8 cellular contexts compared by ENCODE assay signal in genomic region chr1:244653439-244654283, GRCh38. TPM values are rescaled to one million over a fixed set of nuclear protein-coding genes. Genes with fewer than 3 reads are reported as not detected.
DNase-seq lines count a peak whose midpoint lies in the region; ATAC-seq and TF ChIP-seq lines count a peak whose summit lies in the region.

No MANE protein-coding gene starts in this region.

- peaks cover 19% of the 10 kb centered on the region; the same call in 1 of the 2 replicates for H4K20me1 ChIP-seq in SK-N-SH (ENCODE audit: insufficient read depth)

- POLR2A ChIA-PET in A673 (lab: Charles Lee; ENCODE audit: low non-redundant PET) = no interaction called here
- POLR2A ChIA-PET in SK-N-SH (lab: Yijun Ruan, JAX) = interaction anchor here (0.6 kb wide), 1 partner anchor 136 kb away, joined by 3 read pairs; no protein-coding TSS in a partner anchor

- peak overlapping the region; percentile 84 for H3K4me2 ChIP-seq in SK-N-SH

- peak overlapping the region; percentile 50 for H2AFZ ChIP-seq in SK-N-SH (ENCODE audit: low read depth)

- H3K9me2 ChIP-seq in SK-N-SH = no peaks in the 10 kb centered on the region

- intact Hi-C loops in A673 (cut with micrococcal nuclease; ENCODE audit: unreplicated experiment) = loop anchor here (1.0 to 10.0 kb wide), 2 partner anchors 201 to 321 kb away; no protein-coding TSS in a partner anchor

- H3K27me3 ChIP-seq in A673 (replicated peaks; ENCODE audit: insufficient read depth, low read depth, low read length, poor library complexity) (no peaks in the 10 kb centered on the region), SK-N-SH (ENCODE audit: insufficient read depth) (no peaks in the 10 kb centered on the region), skeletal muscle tissue (ENCODE audit: control insufficient read depth in 3 of 3, insufficient read depth in 3 of 3, low read length in 3 of 3) (no peaks in the 10 kb centered on the region)

- peaks cover 55% of the 10 kb centered on the region for H3K79me2 ChIP-seq in SK-N-SH (ENCODE audit: insufficient read depth)

- no peak for TF ChIP-seq RAD21 in SK-N-SH (IDR thresholded peaks at IDR 0.05; ENCODE audit: low read length)

- H3K9ac ChIP-seq in SK-N-SH (peak overlapping the region; percentile 77), skeletal muscle tissue (ENCODE audit: low read depth in 1 of 3, low read length in 3 of 3) (peak overlapping the region; percentile 88 to 93 (median 90))

- peaks cover 8% of the 10 kb centered on the region for H3K36me3 ChIP-seq in A673 (ENCODE audit: insufficient read depth, low read length, poor library complexity, severe bottlenecking)
- H3K36me3 ChIP-seq in SK-N-SH (replicated peaks in 1 of 2; ENCODE audit: control insufficient read depth in 1 of 2, insufficient read depth in 2 of 2, low read length in 1 of 2) = peaks cover 13 to 16% of the 10 kb centered on the region in 2 experiments
- H3K36me3 ChIP-seq in skeletal muscle tissue (ENCODE audit: control insufficient read depth in 3 of 3, insufficient read depth in 3 of 3, low read length in 3 of 3) = no peaks in the 10 kb centered on the region

- TF ChIP-seq CTCF in A673 (conservative IDR thresholded peaks at IDR 0.05; ENCODE audit: low read depth, low read length) = no peak
- no peak; the same call in 1 of the 2 replicates for TF ChIP-seq CTCF in SK-N-SH (IDR thresholded peaks at IDR 0.05)

- WGBS in SK-N-SH (ENCODE audit: low lambda C conversion rate) = under 1% methylated on average over 16 of the region's 38 CpGs

- peak overlapping the region; percentile 94 for H3K27ac ChIP-seq in A673 (ENCODE audit: low read depth, low read length, poor library complexity, severe bottlenecking)
- peak overlapping the region; percentile 76 to 93 for H3K27ac ChIP-seq in SK-N-SH (ENCODE audit: low read depth in 2 of 2, low read length in 1 of 2)
- H3K27ac ChIP-seq in skeletal muscle tissue (ENCODE audit: low read depth, low read length) = peak overlapping the region; percentile 89

- H3K4me1 ChIP-seq in A673 (ENCODE audit: insufficient read depth, low read length, poor library complexity, severe bottlenecking) (peaks cover 17% of the 10 kb centered on the region), SK-N-SH (ENCODE audit: control insufficient read depth in 1 of 2, insufficient read depth in 2 of 2, low read depth in 1 of 2, low read length in 1 of 2) (peaks cover 16 to 20% of the 10 kb centered on the region in 2 experiments; a peak in 3 of 4 replicates), skeletal muscle tissue (ENCODE audit: control insufficient read depth in 3 of 3, insufficient read depth in 3 of 3, low read length in 3 of 3) (peaks cover 21 to 38% (median 30%) of the 10 kb centered on the region in 3 donors)

- H3F3A ChIP-seq in SK-N-SH (replicated peaks; ENCODE audit: insufficient read depth) = no peaks in the 10 kb centered on the region

- peak overlapping the region; percentile 91 for H3K4me3 ChIP-seq in A673 (ENCODE audit: low read depth, low read length, poor library complexity, severe bottlenecking)
- H3K4me3 ChIP-seq in SK-N-SH (ENCODE audit: low read depth in 2 of 2, low read length in 1 of 2) = peak overlapping the region; percentile 84 to 99
- H3K4me3 ChIP-seq in skeletal muscle tissue (ENCODE audit: low read length in 3 of 3) = peak overlapping the region; percentile 74 to 87 (median 85)

- TF ChIP-seq EP300 in SK-N-SH (IDR thresholded peaks at IDR 0.05; ENCODE audit: borderline replicate concordance in 1 of 2, low read depth in 1 of 2, low read length in 1 of 2) = no peak

- DNase-seq in A673 (ENCODE audit: low spot score) = peak; percentile 9
- no peak for DNase-seq in SK-N-SH
- DNase-seq in glomerular visceral epithelial cell (ENCODE audit: extremely low spot score) = peak; percentile 16
- no peak for DNase-seq in HuH-7.5 (ENCODE audit: low spot score)
- DNase-seq in NCI-H1105 (lab: John Stamatoyannopoulos, UW) = no peak

- no peaks in the 10 kb centered on the region for H3K9me3 ChIP-seq in A673 (ENCODE audit: low read depth, low read length, poor library complexity, severe bottlenecking)
- H3K9me3 ChIP-seq in SK-N-SH = no peaks in the 10 kb centered on the region
- no peaks in the 10 kb centered on the region for H3K9me3 ChIP-seq in skeletal muscle tissue (ENCODE audit: control insufficient read depth in 3 of 3, low read length in 3 of 3)

- BruUV-seq in A673 (replicated peaks; lab: Mats Ljungman, UMichigan) = no TSS peak

- peak; percentile 0 for ATAC-seq in GM21447 (IDR thresholded peaks at IDR 0.05; ENCODE audit: unreplicated experiment)
- no peak for ATAC-seq in HG02623 (IDR thresholded peaks at IDR 0.05; ENCODE audit: unreplicated experiment)

- CTCF ChIA-PET in A673 (lab: Charles Lee) = no interaction called here
- CTCF ChIA-PET in SK-N-SH (lab: Yijun Ruan, JAX) = interaction anchor here (0.7 to 1.4 kb wide), 6 partner anchors 11 to 389 kb away, joined by 3 to 5 read pairs (median 3); no protein-coding TSS in a partner anchor

TF ChIP-seq in SK-N-SH, 30 proteins besides CTCF, POLR2A, EP300 and RAD21 (continues in another document):
- TF ChIP-seq TAF1 (IDR thresholded peaks at IDR 0.05; ENCODE audit: borderline replicate concordance, low read depth, low read length) (no peak), GABPA (IDR thresholded peaks at IDR 0.05; ENCODE audit: low read depth) (no peak), FOXJ3 (CRISPR knock-in tag; IDR thresholded peaks at IDR 0.05) (no peak), RCOR1 (IDR thresholded peaks at IDR 0.05; ENCODE audit: low read length) (no peak), JUND (IDR thresholded peaks at IDR 0.05) (no peak), MEF2A (IDR thresholded peaks at IDR 0.05; ENCODE audit: borderline replicate concordance, low read depth) (no peak), NFIC (IDR thresholded peaks at IDR 0.05; ENCODE audit: borderline replicate concordance) (no peak), IRF3 (IDR thresholded peaks at IDR 0.05; ENCODE audit: low read depth, low read length) (no peak), RXRA (IDR thresholded peaks at IDR 0.05; ENCODE audit: borderline replicate concordance, low read depth) (no peak), TEAD4 (IDR thresholded peaks at IDR 0.05; ENCODE audit: borderline replicate concordance, insufficient read depth) (no peak), ELF1 (IDR thresholded peaks at IDR 0.05) (no peak), EZH2phosphoT487 (IDR thresholded peaks at IDR 0.05; ENCODE audit: borderline replicate concordance, low read depth) (no peak), PBX3 (IDR thresholded peaks at IDR 0.05) (no peak), REST (IDR thresholded peaks at IDR 0.05; ENCODE audit: low read depth, low read length) (no peak)

RNA-seq across cellular contexts. Expression of gene DESI2, which starts 0.7 kb away (rescaled TPM):
- total RNA-seq in A673 (2021) (40.7 and 47.7 TPM in 2 replicates), skeletal muscle tissue (47.0 TPM)
- 14.0 and 17.5 TPM in 2 replicates for polyA plus RNA-seq in SK-N-SH (2012; rRNA removed)
- 23.3 and 24.5 TPM in 2 replicates for polyA plus RNA-seq in SK-N-SH (2012; cell fraction: cytosol; rRNA removed)
- 10.0 and 13.0 TPM in 2 replicates for polyA plus RNA-seq in SK-N-SH (2012; cell fraction: nucleus; rRNA removed)

Comparison
In these comparisons a context has a peak if more than half of its experiments do, and no peak if none do; other contexts are left out.
1. DNase-seq: peak in A673 (single experiment) and glomerular visceral epithelial cell (single experiment); none in SK-N-SH (single experiment), HuH-7.5 (single experiment) and NCI-H1105 (single experiment).
2. Peak in every context shown above with its lines, with median percentiles within 50 percentile points of each other: H3K27ac ChIP-seq and H3K4me3 ChIP-seq.